In genomic region chr19:19064098-19064722, GRCh38 we compare ENCODE assay signal across 8 cellular contexts. TPM values are rescaled to one million over a fixed set of nuclear protein-coding genes. Genes with fewer than 3 reads are reported as not detected.
DNase-seq lines count a peak whose midpoint lies in the region; TF ChIP-seq lines count a peak whose summit lies in the region.

No MANE protein-coding gene starts in this region.

- peak overlapping the region; percentile 85 for H3K4me3 Mint-ChIP-seq in activated naive CD8-positive, alpha-beta T cell treated with anti-CD3 and anti-CD28 coated beads for 36 hours

- H3K27me3 Mint-ChIP-seq in activated naive CD8-positive, alpha-beta T cell treated with anti-CD3 and anti-CD28 coated beads for 36 hours, result no peaks in the 10 kb centered on the region

- WGBS in suprapubic skin, result 1% methylated on average over 24 of the region's 29 CpGs

- no peaks in the 10 kb centered on the region for H3K9me3 ChIP-seq in iPS-20b (ENCODE audit: insufficient read depth, low read depth, low read length)
- H3K9me3 ChIP-seq in suprapubic skin, result no peaks in the 10 kb centered on the region

- TF ChIP-seq EP300 in suprapubic skin (IDR thresholded peaks at IDR 0.05), result no peak

- H3K9me3 Mint-ChIP-seq in activated naive CD8-positive, alpha-beta T cell treated with anti-CD3 and anti-CD28 coated beads for 36 hours, result no peaks in the 10 kb centered on the region

- no peak for TF ChIP-seq POLR2A in suprapubic skin (IDR thresholded peaks at IDR 0.05)

- H3K4me1 Mint-ChIP-seq in activated naive CD8-positive, alpha-beta T cell treated with anti-CD3 and anti-CD28 coated beads for 36 hours, result peaks cover 28% of the 10 kb centered on the region

- intact Hi-C loops in posterior vena cava (cut with DNase I), result no loop called here

- peaks cover 4% of the 10 kb centered on the region for H3K4me1 ChIP-seq in iPS-20b (ENCODE audit: insufficient read depth, low read length)
- H3K4me1 ChIP-seq in suprapubic skin, result peaks cover 51% of the 10 kb centered on the region

- no peak overlapping the region for H3K9ac ChIP-seq in iPS-20b (ENCODE audit: low read depth, low read length)

- no peak for TF ChIP-seq CTCF in suprapubic skin (IDR thresholded peaks at IDR 0.05)

- H3K36me3 ChIP-seq in iPS-20b (ENCODE audit: insufficient read depth, low read depth, low read length), result no peaks in the 10 kb centered on the region
- peaks cover under 1% of the 10 kb centered on the region for H3K36me3 ChIP-seq in suprapubic skin

- H3K27me3 ChIP-seq in iPS-20b (ENCODE audit: insufficient read depth, low read length) (peaks cover 44% of the 10 kb centered on the region), suprapubic skin (no peaks in the 10 kb centered on the region)

- H3K4me3 ChIP-seq in iPS-20b (ENCODE audit: low read length), result peak overlapping the region; percentile 68
- H3K4me3 ChIP-seq in suprapubic skin, result peak overlapping the region; percentile 94

- DNase-seq in NCI-H510A treated with DMSO at 0.1 percent for 48 hours (lab: John Stamatoyannopoulos, UW), result peak; percentile 50
- DNase-seq in NCI-H510A (lab: John Stamatoyannopoulos, UW), result no peak
- DNase-seq in HuH-7 (ENCODE audit: low spot score), result peak; percentile 88
- DNase-seq in activated naive CD8-positive, alpha-beta T cell treated with anti-CD3 and anti-CD28 coated beads for 36 hours, result no peak
- DNase-seq in suprapubic skin (ENCODE audit: low spot score in 2 of 2), result peak in 1 of 2 donors; percentile 83
- no peak for DNase-seq in posterior vena cava (ENCODE audit: low spot score)
- DNase-seq in glomerular visceral epithelial cell (ENCODE audit: extremely low spot score), result no peak

- H3K27ac ChIP-seq in iPS-20b (ENCODE audit: low read length) (no peak overlapping the region), suprapubic skin (peak overlapping the region; percentile 79)

- peak overlapping the region; percentile 77 for H3K27ac Mint-ChIP-seq in activated naive CD8-positive, alpha-beta T cell treated with anti-CD3 and anti-CD28 coated beads for 36 hours

- H3K36me3 Mint-ChIP-seq in activated naive CD8-positive, alpha-beta T cell treated with anti-CD3 and anti-CD28 coated beads for 36 hours, result peaks cover 8% of the 10 kb centered on the region

RNA-seq across cellular contexts. Expression of gene SLC25A42, which starts 0.4 kb away (rescaled TPM):
- 10 to 100 TPM in 1 of 2 experiments, 1 to 10 TPM in 1; 8.0 to 10.3 TPM for total RNA-seq in activated naive CD8-positive, alpha-beta T cell treated with anti-CD3 and anti-CD28 coated beads for 36 hours
- total RNA-seq in suprapubic skin (10 to 100 TPM in 3 of 4 donors, 1 to 10 TPM in 1; 4.9 to 14.6 (median 10.6) TPM), posterior vena cava (1 to 10 TPM; 4.9 to 8.0 TPM)

RNA-seq across cellular contexts. Expression of gene ARMC6, which starts 30.8 kb away (rescaled TPM):
- total RNA-seq in activated naive CD8-positive, alpha-beta T cell treated with anti-CD3 and anti-CD28 coated beads for 36 hours, result 10 to 100 TPM; 51.3 to 54.0 TPM
- total RNA-seq in suprapubic skin (10 to 100 TPM; 14.4 to 34.9 (median 26.0) TPM), posterior vena cava (10 to 100 TPM; 12.6 to 19.3 TPM)

RNA-seq across cellular contexts. Expression of gene SUGP2, which starts 30.9 kb away (rescaled TPM):
- 10 to 100 TPM; 74.2 to 81.8 TPM for total RNA-seq in activated naive CD8-positive, alpha-beta T cell treated with anti-CD3 and anti-CD28 coated beads for 36 hours
- total RNA-seq in suprapubic skin (10 to 100 TPM; 32.1 to 58.7 (median 38.7) TPM), posterior vena cava (10 to 100 TPM; 50.4 to 51.1 TPM)

Comparison
In these comparisons a context has a peak if more than half of its experiments do, and no peak if none do; other contexts are left out.
1. DNase-seq: peak in NCI-H510A treated with DMSO at 0.1 percent for 48 hours (single experiment) and HuH-7 (single experiment); none in NCI-H510A (single experiment), activated naive CD8-positive, alpha-beta T cell treated with anti-CD3 and anti-CD28 coated beads for 36 hours (single experiment), posterior vena cava (single experiment) and glomerular visceral epithelial cell (single experiment).